ENCODE assay signal across 1 cellular context in genomic region chr4:37977471-37978452, GRCh38.
A peak's percentile ranks its signal among the peaks of the same experiment; 100 is the strongest.
TF ChIP-seq lines count a peak whose summit lies in the region.

No MANE protein-coding gene starts in this region.

TF ChIP-seq in GM12878, 131 proteins besides CTCF, POLR2A, EP300 and RAD21 (continued from another document):
- no peak for TF ChIP-seq USF1 (IDR thresholded peaks at IDR 0.05; ENCODE audit: borderline replicate concordance, extremely low read length, insufficient read depth, low read depth, low read length)
- TF ChIP-seq TBL1XR1 (IDR thresholded peaks at IDR 0.05; ENCODE audit: low read depth, low read length), result no peak
- TF ChIP-seq ZNF592 (IDR thresholded peaks at IDR 0.05), result 0 out of 2 replicates have a peak, but pooled peaks have one; percentile 48
- no peak for TF ChIP-seq MEF2B (IDR thresholded peaks at IDR 0.05; ENCODE audit: partially characterized antibody, poor library complexity, severe bottlenecking)
- TF ChIP-seq ELK1 (IDR thresholded peaks at IDR 0.05; ENCODE audit: low read depth, low read length), result no peak
- TF ChIP-seq ZNF687 (IDR thresholded peaks at IDR 0.05), result peak; percentile 61; the same call in 1 of the 2 replicates
- no peak for TF ChIP-seq MEF2A (IDR thresholded peaks at IDR 0.05; ENCODE audit: insufficient read depth, low read depth, low read length)
- no peak for TF ChIP-seq POLR2AphosphoS2 (IDR thresholded peaks at IDR 0.05; ENCODE audit: low read depth, low read length)
- TF ChIP-seq ATF3 (IDR thresholded peaks at IDR 0.05; ENCODE audit: borderline replicate concordance, extremely low read depth, low read depth, low read length), result no peak
- no peak for TF ChIP-seq SMAD1 (IDR thresholded peaks at IDR 0.05; ENCODE audit: low read depth, partially characterized antibody)
- TF ChIP-seq HDAC6 (IDR thresholded peaks at IDR 0.05; ENCODE audit: unreplicated experiment), result no peak
- TF ChIP-seq ZNF384 (IDR thresholded peaks at IDR 0.05; ENCODE audit: borderline replicate concordance, low read depth, low read length), result no peak
- TF ChIP-seq CREM (IDR thresholded peaks at IDR 0.05; ENCODE audit: low read depth), result peak; percentile 12; the same call in 1 of the 2 replicates
- TF ChIP-seq RELA (IDR thresholded peaks at IDR 0.05; ENCODE audit: borderline replicate concordance, partially characterized antibody), result no peak
- TF ChIP-seq PML (IDR thresholded peaks at IDR 0.05; ENCODE audit: low read length), result no peak
- TF ChIP-seq TCF3 (IDR thresholded peaks at IDR 0.05; ENCODE audit: borderline replicate concordance, insufficient read depth, low read depth, low read length), result no peak; the same call in 1 of the 2 replicates
- peak; percentile 74 for TF ChIP-seq NR2F1 (conservative IDR thresholded peaks at IDR 0.05)
- TF ChIP-seq ZNF622 (IDR thresholded peaks at IDR 0.05), result no peak
- 0 out of 2 replicates have a peak, but pooled peaks have one; percentile 27 for TF ChIP-seq POLR2AphosphoS5 (IDR thresholded peaks at IDR 0.05; ENCODE audit: low read length)
